In the genomic region with DNA sequence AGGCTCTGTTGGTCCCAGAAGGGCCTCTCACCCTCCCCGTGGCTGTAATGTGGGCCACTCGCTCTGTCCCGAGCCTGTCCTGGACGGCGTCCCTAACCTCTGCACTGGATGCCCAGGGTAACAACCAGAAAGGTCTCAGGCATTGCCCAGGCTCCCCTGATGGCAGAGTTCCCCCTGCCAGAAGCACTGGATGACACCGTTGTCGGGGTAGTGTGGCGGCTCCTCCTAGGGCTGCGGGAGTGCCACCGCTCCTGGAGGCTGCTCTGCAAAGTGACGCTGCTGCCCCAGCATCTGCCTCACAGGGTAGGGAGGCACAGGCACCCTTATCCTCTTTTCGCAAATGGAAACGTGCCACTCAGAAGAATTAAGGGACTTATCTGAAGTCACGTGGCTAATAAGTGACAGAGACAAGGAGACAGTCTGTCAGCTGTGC, we compare ENCODE assay signal across 16 cellular contexts. TPM values are rescaled to one million over a fixed set of nuclear protein-coding genes. Genes with fewer than 3 reads are reported as not detected.
DNase-seq lines count a peak whose midpoint lies in the region; ATAC-seq and TF ChIP-seq lines count a peak whose summit lies in the region.
"Had no signal": no experiment of that assay in that cellular context is flagged by ENCODE, and none has a peak within 500 bp of the region (broad histone marks: within the 10 kb centered on the region; RNA-seq: fewer than 3 reads in every experiment).

No MANE protein-coding gene starts in this region.

- TF ChIP-seq POLR2A in thyroid gland (IDR thresholded peaks at IDR 0.05) = no peak

- peaks cover 6% of the 10 kb centered on the region for H3K4me1 Mint-ChIP-seq in memory B cell
- no peaks in the 10 kb centered on the region for H3K4me1 Mint-ChIP-seq in activated T-helper 17 cell treated with anti-CD3 and anti-CD28 coated beads, Interleukin-2, amount 50 U/mL, for 72 hours

- no peak overlapping the region for H3K27ac ChIP-seq in thyroid gland
- H3K27ac ChIP-seq: foreskin keratinocyte, SJCRH30 had no signal

- no peak overlapping the region for H3K4me3 ChIP-seq in thyroid gland (replicated peaks in 1 of 3)
- H3K4me3 ChIP-seq: SJCRH30 had no signal

- intact Hi-C loops in Right ventricle myocardium inferior (cut with DNase I) = no loop called here
- intact Hi-C loops in cardiac septum (cut with DNase I) = no loop called here
- intact Hi-C loops in thyroid gland (cut with DNase I) = no loop called here

- no peaks in the 10 kb centered on the region for H3K27me3 ChIP-seq in thyroid gland
- H3K27me3 ChIP-seq: foreskin keratinocyte, SJCRH30 had no signal

- no peaks in the 10 kb centered on the region for H3K9me3 ChIP-seq in thyroid gland
- H3K9me3 ChIP-seq: SJCRH30 had no signal

- peaks cover 60 to 88% of the 10 kb centered on the region in 2 donors for H3K36me3 ChIP-seq in thyroid gland

- 69 to 76% methylated on average over 12 to 14 of the region's 14 CpGs for WGBS in thyroid gland, 2 donors

- H3K4me1 ChIP-seq in thyroid gland = no peaks in the 10 kb centered on the region
- H3K4me1 ChIP-seq: foreskin keratinocyte, SJCRH30 had no signal

- ATAC-seq in Right ventricle myocardium inferior (peak; percentile 72), esophagus mucosa (peak; percentile 38), memory B cell (ENCODE audit: low read depth) (no peak), HG03520 (IDR thresholded peaks at IDR 0.05; ENCODE audit: unreplicated experiment) (no peak)
- ATAC-seq in activated T-helper 17 cell treated with anti-CD3 and anti-CD28 coated beads, Interleukin-2, amount 50 U/mL, for 72 hours (replicated peaks) = no peak
- ATAC-seq: foreskin keratinocyte had no signal

- no peaks in the 10 kb centered on the region for H3K9me3 Mint-ChIP-seq in memory B cell
- no peaks in the 10 kb centered on the region for H3K9me3 Mint-ChIP-seq in activated T-helper 17 cell treated with anti-CD3 and anti-CD28 coated beads, Interleukin-2, amount 50 U/mL, for 72 hours

- peak overlapping the region; percentile 85 for H3K27ac Mint-ChIP-seq in memory B cell
- no peak overlapping the region for H3K27ac Mint-ChIP-seq in activated T-helper 17 cell treated with anti-CD3 and anti-CD28 coated beads, Interleukin-2, amount 50 U/mL, for 72 hours

- no peak overlapping the region for H3K4me3 Mint-ChIP-seq in memory B cell
- no peak overlapping the region for H3K4me3 Mint-ChIP-seq in activated T-helper 17 cell treated with anti-CD3 and anti-CD28 coated beads, Interleukin-2, amount 50 U/mL, for 72 hours

- H3K27me3 Mint-ChIP-seq in memory B cell = no peaks in the 10 kb centered on the region
- no peaks in the 10 kb centered on the region for H3K27me3 Mint-ChIP-seq in activated T-helper 17 cell treated with anti-CD3 and anti-CD28 coated beads, Interleukin-2, amount 50 U/mL, for 72 hours

- peaks cover 34% of the 10 kb centered on the region for H3K36me3 Mint-ChIP-seq in memory B cell
- peaks cover 100% of the 10 kb centered on the region for H3K36me3 Mint-ChIP-seq in activated T-helper 17 cell treated with anti-CD3 and anti-CD28 coated beads, Interleukin-2, amount 50 U/mL, for 72 hours (ENCODE audit: low read depth)

- DNase-seq in Right ventricle myocardium inferior (ENCODE audit: missing footprints) = no peak
- no peak for DNase-seq in cardiac septum (ENCODE audit: low spot score)
- DNase-seq in memory B cell (ENCODE audit: low spot score in 2 of 2) = no peak
- DNase-seq in thyroid gland = peak; percentile 18 to 20
- DNase-seq in activated naive CD4-positive, alpha-beta T cell treated with anti-CD3 and anti-CD28 coated beads, Interleukin-2, amount 50 U/mL, for 16 hours = no peak
- DNase-seq: ACHN; activated CD4-positive, alpha-beta T cell treated with anti-CD3 and anti-CD28 coated beads for 4 hours; foreskin keratinocyte; NCI-H1105; NCI-H2227 treated with DMSO at 0.1 percent for 48 hours; SJCRH30; small intestine; T-helper 9 cell had no signal

- TF ChIP-seq CTCF in thyroid gland (IDR thresholded peaks at IDR 0.05) = no peak

RNA-seq across cellular contexts. Expression of a gene that starts 32.0 kb away (rescaled TPM):
- total RNA-seq in Right ventricle myocardium inferior = 25.0 TPM
- 34.1 TPM for total RNA-seq in cardiac septum
- 16.1 TPM for total RNA-seq in esophagus mucosa
- 10 to 100 TPM; 28.7 to 35.1 (median 31.7) TPM for total RNA-seq in thyroid gland
- total RNA-seq in activated T-helper 17 cell treated with anti-CD3 and anti-CD28 coated beads, Interleukin-2, amount 50 U/mL, for 72 hours = 10 to 100 TPM; 34.8 to 63.5 TPM

Comparison
In these comparisons a context has a peak if more than half of its experiments do, and no peak if none do; other contexts are left out.
1. ATAC-seq: peak in Right ventricle myocardium inferior (single experiment) and esophagus mucosa (single experiment); none in memory B cell (single experiment), HG03520 (single experiment) and activated T-helper 17 cell treated with anti-CD3 and anti-CD28 coated beads, Interleukin-2, amount 50 U/mL, for 72 hours (single experiment).
2. DNase-seq: peak in thyroid gland (2 of 2); none in Right ventricle myocardium inferior (single experiment), cardiac septum (single experiment), memory B cell (0 of 2) and activated naive CD4-positive, alpha-beta T cell treated with anti-CD3 and anti-CD28 coated beads, Interleukin-2, amount 50 U/mL, for 16 hours (single experiment).